12 cellular contexts compared by ENCODE assay signal in the genomic region with DNA sequence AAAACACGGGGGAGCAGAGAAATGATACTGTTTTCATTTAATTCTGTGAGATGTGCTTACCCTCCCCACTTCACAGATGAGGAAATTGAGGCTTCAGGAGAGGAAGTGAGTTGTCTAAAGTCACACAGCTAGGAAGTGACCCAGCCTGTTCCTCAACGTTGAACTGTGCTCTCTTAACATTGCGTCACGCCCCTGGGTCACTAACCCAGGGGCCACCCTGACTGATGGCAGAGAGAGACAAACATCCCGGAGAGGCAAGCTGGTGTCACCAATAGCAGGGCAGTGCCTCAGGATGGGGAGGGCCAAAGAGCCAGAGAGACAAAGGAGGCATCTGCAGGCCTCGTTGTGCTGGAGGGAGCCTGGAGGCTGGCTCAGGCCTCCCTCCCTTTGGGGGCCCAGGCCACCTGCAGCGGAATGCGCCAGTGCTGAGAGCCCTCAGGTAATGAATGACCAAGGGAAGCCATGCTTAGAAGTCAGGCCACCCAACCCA.
DNase-seq lines count a peak whose midpoint lies in the region; ATAC-seq and TF ChIP-seq lines count a peak whose summit lies in the region.
"Had no signal": no experiment of that assay in that cellular context is flagged by ENCODE, and none has a peak within 500 bp of the region (broad histone marks: within the 10 kb centered on the region; RNA-seq: fewer than 3 reads in every experiment).

No MANE protein-coding gene starts in this region.

- H3K9me3 Mint-ChIP-seq in CD8-positive, alpha-beta memory T cell = no peaks in the 10 kb centered on the region
- H3K9me3 Mint-ChIP-seq in effector memory CD8-positive, alpha-beta T cell = no peaks in the 10 kb centered on the region

- TF ChIP-seq POLR2A in NB4 (IDR thresholded peaks at IDR 0.05; ENCODE audit: extremely low read depth, insufficient read length) (no peak), lower leg skin (IDR thresholded peaks at IDR 0.05) (no peak)

- intact Hi-C loops in lower leg skin (cut with DNase I; ENCODE audit: low total_unique reads) = no loop called here

- TF ChIP-seq CTCF in NB4 (IDR thresholded peaks at IDR 0.05; ENCODE audit: low read depth, low read length) (no peak), lower leg skin (IDR thresholded peaks at IDR 0.05) (no peak)

- POLR2A ChIA-PET in CD8-positive, alpha-beta memory T cell (lab: Charles Lee) = no interaction called here

- H3K4me1 ChIP-seq in CD8-positive, alpha-beta memory T cell (ENCODE audit: insufficient read depth, low read length) = no peaks in the 10 kb centered on the region
- peaks cover 0 to 6% of the 10 kb centered on the region in 2 donors for H3K4me1 ChIP-seq in muscle layer of duodenum (ENCODE audit: control insufficient read depth in 1 of 2, insufficient read depth in 2 of 2, low read length in 2 of 2)
- H3K4me1 ChIP-seq: HAP-1 had no signal

- no peak for DNase-seq in CD8-positive, alpha-beta memory T cell
- peak; percentile 85 for DNase-seq in NB4 (ENCODE audit: low read depth)
- no peak for DNase-seq in effector memory CD8-positive, alpha-beta T cell
- DNase-seq in NCI-H2196 treated with DMSO at 0.1 percent for 48 hours (lab: John Stamatoyannopoulos, UW; ENCODE audit: unreplicated experiment) = no peak
- no peak for DNase-seq in lower leg skin (ENCODE audit: low spot score in 2 of 2)
- DNase-seq: caudate nucleus, glutamatergic neuron, NCI-H2081 had no signal

- peak overlapping the region; percentile 67 for H3K27ac ChIP-seq in CD8-positive, alpha-beta memory T cell (ENCODE audit: low read depth, low read length)
- H3K27ac ChIP-seq in muscle layer of duodenum (ENCODE audit: low read length) = peak overlapping the region; percentile 67

- CTCF ChIA-PET in CD8-positive, alpha-beta memory T cell (lab: Charles Lee) = interaction anchor here (1.5 kb wide), 1 partner anchor 258 kb away, joined by 4 read pairs; no protein-coding TSS in a partner anchor

- no peak overlapping the region for H3K27ac Mint-ChIP-seq in CD8-positive, alpha-beta memory T cell
- H3K27ac Mint-ChIP-seq in effector memory CD8-positive, alpha-beta T cell = peak overlapping the region in 1 of 2 donors; percentile 56

- peaks cover 0 to 3% of the 10 kb centered on the region in 2 donors for H3K27me3 Mint-ChIP-seq in CD8-positive, alpha-beta memory T cell
- H3K27me3 Mint-ChIP-seq in effector memory CD8-positive, alpha-beta T cell = peaks cover 0 to 2% of the 10 kb centered on the region in 2 donors

- 67 to 68% methylated on average over 8 of the region's 8 CpGs for WGBS in lower leg skin, 2 donors

- H3K9me3 ChIP-seq in CD8-positive, alpha-beta memory T cell (ENCODE audit: low read length) = no peaks in the 10 kb centered on the region
- no peaks in the 10 kb centered on the region for H3K9me3 ChIP-seq in muscle layer of duodenum (ENCODE audit: control insufficient read depth in 1 of 2, low read length in 2 of 2)
- H3K9me3 ChIP-seq: HAP-1 had no signal

- peak; percentile 42 for ATAC-seq in effector memory CD8-positive, alpha-beta T cell (replicated peaks)
- ATAC-seq in GM18520 (IDR thresholded peaks at IDR 0.05; ENCODE audit: unreplicated experiment) (no peak), HG03175 (IDR thresholded peaks at IDR 0.05; ENCODE audit: unreplicated experiment) (no peak)

- no peaks in the 10 kb centered on the region for H3K36me3 ChIP-seq in CD8-positive, alpha-beta memory T cell (ENCODE audit: insufficient read depth, low read length)
- no peaks in the 10 kb centered on the region for H3K36me3 ChIP-seq in muscle layer of duodenum (ENCODE audit: control insufficient read depth in 1 of 2, insufficient read depth in 2 of 2, low read length in 2 of 2)
- H3K36me3 ChIP-seq: HAP-1 had no signal

- peaks cover 0 to 4% (median 0%) of the 10 kb centered on the region in 3 donors for H3K4me1 Mint-ChIP-seq in CD8-positive, alpha-beta memory T cell
- peaks cover 0 to 8% of the 10 kb centered on the region in 2 donors for H3K4me1 Mint-ChIP-seq in effector memory CD8-positive, alpha-beta T cell (ENCODE audit: low read depth in 2 of 2)

- H3K27me3 ChIP-seq in CD8-positive, alpha-beta memory T cell (ENCODE audit: insufficient read depth, low read length, poor library complexity, severe bottlenecking) = no peaks in the 10 kb centered on the region
- H3K27me3 ChIP-seq in muscle layer of duodenum (ENCODE audit: low read depth, low read length) = no peaks in the 10 kb centered on the region

- no peaks in the 10 kb centered on the region for H3K36me3 Mint-ChIP-seq in CD8-positive, alpha-beta memory T cell
- peaks cover 2% of the 10 kb centered on the region for H3K36me3 Mint-ChIP-seq in effector memory CD8-positive, alpha-beta T cell (ENCODE audit: insufficient read depth)

- no peak overlapping the region for H3K4me3 ChIP-seq in CD8-positive, alpha-beta memory T cell (ENCODE audit: low read length)
- H3K4me3 ChIP-seq in NB4 (ENCODE audit: low read depth, low read length) (no peak overlapping the region), muscle layer of duodenum (ENCODE audit: low read depth in 1 of 2, low read length in 2 of 2) (no peak overlapping the region), lower leg skin (ENCODE audit: low read depth, poor library complexity, severe bottlenecking) (no peak overlapping the region)
- H3K4me3 ChIP-seq: HAP-1 had no signal

- no peak overlapping the region for H3K4me3 Mint-ChIP-seq in CD8-positive, alpha-beta memory T cell
- H3K4me3 Mint-ChIP-seq in effector memory CD8-positive, alpha-beta T cell = peak overlapping the region in 1 of 2 donors; percentile 43
